ENCODE assay signal across 1 cellular context in genomic region chr11:9528573-9529332, GRCh38.
TF ChIP-seq lines count a peak whose summit lies in the region.

No MANE protein-coding gene starts in this region.

TF ChIP-seq in IMR-90, 13 proteins besides CTCF, POLR2A, EP300 and RAD21:
- TF ChIP-seq RCOR1 (IDR thresholded peaks at IDR 0.05; ENCODE audit: insufficient replicate concordance, low read length): no peak
- TF ChIP-seq USF2 (IDR thresholded peaks at IDR 0.05; ENCODE audit: low read depth, low read length): no peak
- TF ChIP-seq BHLHE40 (IDR thresholded peaks at IDR 0.05; ENCODE audit: low read depth, low read length): no peak
- no peak for TF ChIP-seq MXI1 (IDR thresholded peaks at IDR 0.05; ENCODE audit: borderline replicate concordance, low read depth, low read length)
- no peak for TF ChIP-seq MAFK (IDR thresholded peaks at IDR 0.05; ENCODE audit: low read depth, low read length)
- TF ChIP-seq SMC3 (IDR thresholded peaks at IDR 0.05; ENCODE audit: low read depth, low read length): no peak
- TF ChIP-seq NFE2L2 (IDR thresholded peaks at IDR 0.05; ENCODE audit: low read depth, low read length): no peak
- TF ChIP-seq FOS (IDR thresholded peaks at IDR 0.05; ENCODE audit: low read depth, low read length): no peak
- no peak for TF ChIP-seq ELK1 (IDR thresholded peaks at IDR 0.05; ENCODE audit: borderline replicate concordance, low read depth, low read length)
TF ChIP-seq in IMR-90: peak in this region for 0.
